Comparison of ENCODE assay signal across 1 cellular context in the genomic region with DNA sequence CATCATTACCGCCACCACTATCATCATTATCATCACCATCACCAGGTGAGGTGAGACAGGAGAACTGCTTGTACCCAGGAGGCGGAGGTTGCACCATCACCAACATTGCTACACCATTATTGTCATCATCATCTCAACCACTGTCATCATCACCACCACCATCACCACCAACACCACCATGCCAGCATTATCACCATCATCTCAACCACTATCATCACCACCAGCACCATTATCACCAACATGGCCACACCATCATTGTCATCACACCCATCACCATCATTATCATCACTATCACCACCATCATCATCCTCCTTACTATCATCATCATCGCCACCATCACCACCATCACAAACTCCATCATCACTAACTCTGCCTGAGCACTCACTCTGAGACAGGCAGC.
TF ChIP-seq lines count a peak whose summit lies in the region.

No MANE protein-coding gene starts in this region.

TF ChIP-seq in HepG2, 621 proteins besides CTCF, POLR2A, EP300 and RAD21 (continued from another document):
- TF ChIP-seq, protein P1, sequence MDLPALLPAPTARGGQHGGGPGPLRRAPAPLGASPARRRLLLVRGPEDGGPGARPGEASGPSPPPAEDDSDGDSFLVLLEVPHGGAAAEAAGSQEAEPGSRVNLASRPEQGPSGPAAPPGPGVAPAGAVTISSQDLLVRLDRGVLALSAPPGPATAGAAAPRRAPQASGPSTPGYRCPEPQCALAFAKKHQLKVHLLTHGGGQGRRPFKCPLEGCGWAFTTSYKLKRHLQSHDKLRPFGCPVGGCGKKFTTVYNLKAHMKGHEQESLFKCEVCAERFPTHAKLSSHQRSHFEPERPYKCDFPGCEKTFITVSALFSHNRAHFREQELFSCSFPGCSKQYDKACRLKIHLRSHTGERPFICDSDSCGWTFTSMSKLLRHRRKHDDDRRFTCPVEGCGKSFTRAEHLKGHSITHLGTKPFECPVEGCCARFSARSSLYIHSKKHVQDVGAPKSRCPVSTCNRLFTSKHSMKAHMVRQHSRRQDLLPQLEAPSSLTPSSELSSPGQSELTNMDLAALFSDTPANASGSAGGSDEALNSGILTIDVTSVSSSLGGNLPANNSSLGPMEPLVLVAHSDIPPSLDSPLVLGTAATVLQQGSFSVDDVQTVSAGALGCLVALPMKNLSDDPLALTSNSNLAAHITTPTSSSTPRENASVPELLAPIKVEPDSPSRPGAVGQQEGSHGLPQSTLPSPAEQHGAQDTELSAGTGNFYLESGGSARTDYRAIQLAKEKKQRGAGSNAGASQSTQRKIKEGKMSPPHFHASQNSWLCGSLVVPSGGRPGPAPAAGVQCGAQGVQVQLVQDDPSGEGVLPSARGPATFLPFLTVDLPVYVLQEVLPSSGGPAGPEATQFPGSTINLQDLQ (CRISPR knock-in tag; IDR thresholded peaks at IDR 0.05): no peak
- TF ChIP-seq ATF7-NPFF (CRISPR knock-in tag; IDR thresholded peaks at IDR 0.05; ENCODE audit: low read depth) (no peak), ZNF468 (CRISPR knock-in tag; IDR thresholded peaks at IDR 0.05) (no peak), SOX6 (IDR thresholded peaks at IDR 0.05) (peak; percentile 60), SOX6 (CRISPR knock-in tag; IDR thresholded peaks at IDR 0.05) (no peak), NR3C1 (CRISPR knock-in tag; IDR thresholded peaks at IDR 0.05) (no peak), KDM3A (CRISPR knock-in tag; IDR thresholded peaks at IDR 0.05; ENCODE audit: low read depth) (no peak)
- TF ChIP-seq, protein P2, sequence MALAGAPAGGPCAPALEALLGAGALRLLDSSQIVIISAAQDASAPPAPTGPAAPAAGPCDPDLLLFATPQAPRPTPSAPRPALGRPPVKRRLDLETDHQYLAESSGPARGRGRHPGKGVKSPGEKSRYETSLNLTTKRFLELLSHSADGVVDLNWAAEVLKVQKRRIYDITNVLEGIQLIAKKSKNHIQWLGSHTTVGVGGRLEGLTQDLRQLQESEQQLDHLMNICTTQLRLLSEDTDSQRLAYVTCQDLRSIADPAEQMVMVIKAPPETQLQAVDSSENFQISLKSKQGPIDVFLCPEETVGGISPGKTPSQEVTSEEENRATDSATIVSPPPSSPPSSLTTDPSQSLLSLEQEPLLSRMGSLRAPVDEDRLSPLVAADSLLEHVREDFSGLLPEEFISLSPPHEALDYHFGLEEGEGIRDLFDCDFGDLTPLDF (CRISPR knock-in tag; IDR thresholded peaks at IDR 0.05): no peak
